ENCODE assay signal across 18 cellular contexts in genomic region chr20:16419138-16419715, GRCh38.
DNase-seq lines count a peak whose midpoint lies in the region; TF ChIP-seq lines count a peak whose summit lies in the region.
"Had no signal": no experiment of that assay in that cellular context is flagged by ENCODE, and none has a peak within 500 bp of the region (broad histone marks: within the 10 kb centered on the region; RNA-seq: fewer than 3 reads in every experiment).

No MANE protein-coding gene starts in this region.

- no peak overlapping the region for H2AFZ ChIP-seq in mammary epithelial cell (ENCODE audit: low read depth, low read length)

- H4K20me1 ChIP-seq in mammary epithelial cell (ENCODE audit: insufficient read depth, low read length) = no peaks in the 10 kb centered on the region
- H4K20me1 ChIP-seq: BLaER1 treated with 17β-estradiol and CSF1 and Interleukin-3, amounts not matched to agents 10 nM and 100 nM had no signal

- H3K4me3 ChIP-seq in mammary epithelial cell (replicated peaks in 1 of 3; ENCODE audit: insufficient read depth in 1 of 3, low read depth in 2 of 3, low read length in 3 of 3) (no peak overlapping the region), breast epithelium (no peak overlapping the region)
- H3K4me3 ChIP-seq: A549; BLaER1 treated with 17β-estradiol and CSF1 and Interleukin-3, amounts not matched to agents 10 nM and 100 nM; GM12878; HAP-1; K562; SK-N-MC had no signal

- H3K27ac ChIP-seq in mammary epithelial cell (ENCODE audit: insufficient read depth, low read depth, low read length) = no peak overlapping the region
- H3K27ac ChIP-seq in breast epithelium = no peak overlapping the region
- H3K27ac ChIP-seq: A549; BLaER1 treated with 17β-estradiol and CSF1 and Interleukin-3, amounts not matched to agents 10 nM and 100 nM; SK-N-MC had no signal

- intact Hi-C loops in mammary epithelial cell (cut with micrococcal nuclease) (no loop called here), breast epithelium (cut with DNase I; ENCODE audit: low total_unique reads) (no loop called here)

- no peak overlapping the region for H3K9ac ChIP-seq in mammary epithelial cell (ENCODE audit: insufficient read depth, low read length)
- H3K9ac ChIP-seq: BLaER1 treated with 17β-estradiol and CSF1 and Interleukin-3, amounts not matched to agents 10 nM and 100 nM had no signal

- H3K4me1 ChIP-seq in mammary epithelial cell (ENCODE audit: insufficient read depth, low read length) (peaks cover 8% of the 10 kb centered on the region), breast epithelium (no peaks in the 10 kb centered on the region)
- H3K4me1 ChIP-seq: A549; BLaER1 treated with 17β-estradiol and CSF1 and Interleukin-3, amounts not matched to agents 10 nM and 100 nM; HAP-1 had no signal

- H3K9me3 ChIP-seq in mammary epithelial cell (replicated peaks; ENCODE audit: insufficient read depth, low read length) = no peaks in the 10 kb centered on the region
- peaks cover 0 to 5% of the 10 kb centered on the region in 2 donors for H3K9me3 ChIP-seq in breast epithelium
- H3K9me3 ChIP-seq: HAP-1 had no signal

- BruUV-seq in mammary epithelial cell (replicated peaks; lab: Mats Ljungman, UMichigan) = no TSS peak

- CTCF ChIA-PET in mammary epithelial cell (lab: Charles Lee; ENCODE audit: low non-redundant PET) = no interaction called here

- peak; percentile 76 for DNase-seq in mammary epithelial cell
- DNase-seq in breast epithelium (ENCODE audit: low spot score in 2 of 2) = no peak
- DNase-seq in NCI-H446 treated with DMSO at 0.1 percent for 48 hours (lab: John Stamatoyannopoulos, UW) = peak; percentile 3
- DNase-seq in inferior parietal cortex (ENCODE audit: extremely low spot score) = peak; percentile 47
- DNase-seq in NCI-H510A treated with DMSO at 0.1 percent for 48 hours (lab: John Stamatoyannopoulos, UW) = no peak
- no peak for DNase-seq in SKM-1 (lab: John Stamatoyannopoulos, UW; ENCODE audit: unreplicated experiment)
- no peak for DNase-seq in glomerular visceral epithelial cell (ENCODE audit: extremely low spot score)
- DNase-seq: GDM1, NCI-H1436 treated with DMSO at 0.1 percent for 48 hours, NCI-H2081, NCI-H345, NCI-H748 treated with DMSO at 0.1 percent for 48 hours had no signal

- no peak overlapping the region for H3K4me2 ChIP-seq in mammary epithelial cell (ENCODE audit: insufficient read depth, low read depth, low read length)
- H3K4me2 ChIP-seq: A549; BLaER1 treated with 17β-estradiol and CSF1 and Interleukin-3, amounts not matched to agents 10 nM and 100 nM had no signal

- no peak for TF ChIP-seq CTCF in mammary epithelial cell (conservative IDR thresholded peaks at IDR 0.05 in 1 of 2, IDR thresholded peaks at IDR 0.05 in 1 of 2; ENCODE audit: extremely low read depth in 1 of 2, insufficient read depth in 1 of 2, low read depth in 1 of 2, low read length in 2 of 2)
- no peak for TF ChIP-seq CTCF in breast epithelium (IDR thresholded peaks at IDR 0.05)

- H3K27me3 ChIP-seq in mammary epithelial cell (ENCODE audit: insufficient read depth, low read length) (no peaks in the 10 kb centered on the region), breast epithelium (no peaks in the 10 kb centered on the region)
- H3K27me3 ChIP-seq: BLaER1 treated with 17β-estradiol and CSF1 and Interleukin-3, amounts not matched to agents 10 nM and 100 nM had no signal

- 55% methylated on average over 2 of the region's 2 CpGs for WGBS in mammary epithelial cell (ENCODE audit: low coverage, missing lambda C conversion rate)

- no peak for TF ChIP-seq POLR2A in breast epithelium (IDR thresholded peaks at IDR 0.05)

- in situ Hi-C loops in mammary epithelial cell (cut with MboI; ENCODE audit: low sequenced_read_pairs in 2 of 2) = no loop called here

- H3K36me3 ChIP-seq in mammary epithelial cell (ENCODE audit: insufficient read depth, low read length) (no peaks in the 10 kb centered on the region), breast epithelium (peaks cover 4% of the 10 kb centered on the region)
- H3K36me3 ChIP-seq: HAP-1 had no signal

- H3K79me2 ChIP-seq in mammary epithelial cell (ENCODE audit: insufficient read depth, low read length) = no peaks in the 10 kb centered on the region

- dilution Hi-C loops in mammary epithelial cell (cut with HindIII; ENCODE audit: low sequenced_read_pairs) = no loop called here

Comparison
In these comparisons a context has a peak if more than half of its experiments do, and no peak if none do; other contexts are left out.
1. DNase-seq: peak in mammary epithelial cell (single experiment), NCI-H446 treated with DMSO at 0.1 percent for 48 hours (single experiment) and inferior parietal cortex (single experiment); none in breast epithelium (0 of 2), NCI-H510A treated with DMSO at 0.1 percent for 48 hours (single experiment), SKM-1 (single experiment) and glomerular visceral epithelial cell (single experiment).